17 cellular contexts compared by ENCODE assay signal in the genomic region with DNA sequence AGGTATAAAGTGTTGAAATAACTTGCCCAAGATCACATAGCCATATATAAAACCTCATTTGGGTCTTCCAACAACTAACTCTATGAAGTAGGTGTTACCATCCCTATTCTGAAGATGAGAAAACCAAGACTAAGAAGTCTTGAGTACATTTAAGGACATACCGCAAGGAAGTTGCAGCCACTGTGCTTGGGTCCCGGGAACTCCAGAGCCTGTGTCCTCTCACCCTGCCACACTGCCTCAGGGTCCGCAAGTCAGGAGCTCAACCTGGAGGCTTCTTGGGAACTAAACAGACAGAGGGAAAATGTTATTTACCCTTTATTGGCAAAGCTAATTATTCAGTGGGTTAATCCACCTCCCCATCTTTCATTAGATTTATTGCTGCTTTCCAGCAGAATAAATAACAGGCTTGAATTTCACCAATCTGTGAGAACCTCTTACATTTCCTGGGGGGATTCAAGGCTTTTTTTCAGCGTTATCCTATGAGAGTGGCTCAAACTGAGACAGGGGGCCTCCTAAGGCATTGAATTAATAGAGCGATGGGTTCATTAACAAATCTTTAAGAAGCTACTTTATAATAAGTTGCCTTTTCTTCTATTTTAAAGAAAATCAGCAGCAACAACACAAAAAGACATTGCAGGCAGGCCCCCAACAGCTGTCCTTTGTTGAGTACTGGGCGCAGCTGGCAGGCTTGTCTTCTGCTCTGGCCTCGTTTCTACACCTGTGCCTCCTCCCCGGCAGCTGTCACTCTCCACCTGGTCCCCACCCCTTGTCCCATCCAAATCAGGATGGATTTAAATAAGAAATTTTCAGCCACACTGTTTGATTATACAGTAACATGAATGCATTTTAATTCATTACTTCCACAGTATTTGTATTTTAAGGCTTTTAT.
DNase-seq lines count a peak whose midpoint lies in the region; ATAC-seq lines count a peak whose summit lies in the region.
"Had no signal": no experiment of that assay in that cellular context is flagged by ENCODE, and none has a peak within 500 bp of the region (broad histone marks: within the 10 kb centered on the region; RNA-seq: fewer than 3 reads in every experiment).

No MANE protein-coding gene starts in this region.

- no peak for ATAC-seq in HG02678 (IDR thresholded peaks at IDR 0.05; ENCODE audit: unreplicated experiment)
- no peak for ATAC-seq in HG03039 (IDR thresholded peaks at IDR 0.05; ENCODE audit: unreplicated experiment)
- ATAC-seq: stimulated activated memory B cell treated with anti-CD40 and anti-IgM and Interleukin-4, amounts not matched to agents 10 μg/mL and 1 μg/mL and 100 μg/mL, for 72 hours had no signal

- DNase-seq in DMS 273 (lab: John Stamatoyannopoulos, UW; ENCODE audit: unreplicated experiment) (peak; percentile 41), DMS 273 treated with DMSO at 0.1 percent for 48 hours (lab: John Stamatoyannopoulos, UW) (no peak), NCI-H146 (lab: John Stamatoyannopoulos, UW) (peak; percentile 60), NCI-H524 treated with DMSO at 0.1 percent for 48 hours (lab: John Stamatoyannopoulos, UW) (peak; percentile 79), left kidney (ENCODE audit: low read depth, low spot score) (peak; percentile 78), NOMO-1 treated with DMSO at 0.1 percent for 48 hours (lab: John Stamatoyannopoulos, UW; ENCODE audit: unreplicated experiment) (no peak)
- DNase-seq: activated CD4-positive, alpha-beta T cell treated with anti-CD3 and anti-CD28 coated beads, Interleukin-2, amount 50 U/mL, for 1 hour; activated naive CD8-positive, alpha-beta T cell treated with anti-CD3 and anti-CD28 coated beads for 36 hours; CD4-positive, alpha-beta memory T cell; central memory CD4-positive, alpha-beta T cell; dermis blood vessel endothelial cell; NCI-H446 treated with DMSO at 0.1 percent for 48 hours; T-helper 2 cell; testis had no signal

Comparison
In these comparisons a context has a peak if more than half of its experiments do, and no peak if none do; other contexts are left out.
1. DNase-seq: peak in DMS 273 (single experiment), NCI-H146 (single experiment), NCI-H524 treated with DMSO at 0.1 percent for 48 hours (single experiment) and left kidney (single experiment); none in DMS 273 treated with DMSO at 0.1 percent for 48 hours (single experiment) and NOMO-1 treated with DMSO at 0.1 percent for 48 hours (single experiment).